1 cellular context compared by ENCODE assay signal in genomic region chr10:45726703-45727420, GRCh38.
TF ChIP-seq lines count a peak whose summit lies in the region.
"Not testable (repeated sequence)": the region's sequence is repeated elsewhere in the genome, so short reads cannot be mapped to it uniquely, and the experiment has no call there.

TSS of gene WASHC2C (plus strand) at chr10:45727266. CDS start at chr10:45727318, 52 bp downstream.

TF ChIP-seq in K562, 482 proteins besides CTCF, POLR2A, EP300 and RAD21 (continued from another document and continues in another):
- TF ChIP-seq THAP12 (CRISPR knock-in tag; IDR thresholded peaks at IDR 0.05): peak; percentile 80; the same call in 1 of the 2 replicates
- not testable (repeated sequence) for TF ChIP-seq FOXM1 (IDR thresholded peaks at IDR 0.05; ENCODE audit: low read depth); MYC (CRISPR knock-in tag; IDR thresholded peaks at IDR 0.05; ENCODE audit: borderline replicate concordance, low read depth); NR2C2 (CRISPR knock-in tag; IDR thresholded peaks at IDR 0.05); JUN (CRISPR knock-in tag; IDR thresholded peaks at IDR 0.05; ENCODE audit: borderline replicate concordance)
- 0 out of 2 replicates have a peak, but pooled peaks have one; percentile 33 for TF ChIP-seq FOXM1 (CRISPR knock-in tag; IDR thresholded peaks at IDR 0.05; ENCODE audit: low read depth)
- TF ChIP-seq MITF (IDR thresholded peaks at IDR 0.05): peak; percentile 98
- peak; percentile 85 for TF ChIP-seq POLR2G (IDR thresholded peaks at IDR 0.05; ENCODE audit: low read depth, low read length)
- peak; percentile 96 for TF ChIP-seq C11orf30 (IDR thresholded peaks at IDR 0.05; ENCODE audit: low read depth)
- TF ChIP-seq TFE3 (CRISPR knock-in tag; IDR thresholded peaks at IDR 0.05): peak; percentile 98
- TF ChIP-seq MNT (conservative IDR thresholded peaks at IDR 0.05): peak; percentile 73 to 90
- 0 out of 2 replicates have a peak, but pooled peaks have one; percentile 17 for TF ChIP-seq CREB3L1 (IDR thresholded peaks at IDR 0.05; ENCODE audit: borderline replicate concordance, low read depth)
- peak; percentile 84 for TF ChIP-seq RBBP5 (IDR thresholded peaks at IDR 0.05; ENCODE audit: borderline replicate concordance, insufficient read depth, low read length, poor library complexity, severe bottlenecking)
- TF ChIP-seq MYC (IDR thresholded peaks at IDR 0.05; ENCODE audit: low read depth, low read length): peak; percentile 55; the same call in 1 of the 2 replicates
- peak; percentile 96 for TF ChIP-seq ARID4B (CRISPR knock-in tag; IDR thresholded peaks at IDR 0.05)
- peak; percentile 36; the same call in 1 of the 2 replicates for TF ChIP-seq ZBTB7A (IDR thresholded peaks at IDR 0.05; ENCODE audit: borderline replicate concordance, control insufficient read depth, low read depth, low read length)
- TF ChIP-seq MAZ (CRISPR knock-in tag; conservative IDR thresholded peaks at IDR 0.05 in 1 of 2, IDR thresholded peaks at IDR 0.05 in 1 of 2): peak; percentile 47 to 78; a peak in 3 of 4 replicates
- peak; percentile 70 for TF ChIP-seq TAF1 (IDR thresholded peaks at IDR 0.05; ENCODE audit: control insufficient read depth, extremely low read depth, insufficient read depth, low read length, severe bottlenecking)
- TF ChIP-seq NR1H2 (CRISPR knock-in tag; IDR thresholded peaks at IDR 0.05): 0 out of 2 replicates have a peak, but pooled peaks have one; percentile 25
- peak; percentile 75 for TF ChIP-seq NR2C2 (tag; IDR thresholded peaks at IDR 0.05)
- TF ChIP-seq TEAD1 (CRISPR knock-in tag; IDR thresholded peaks at IDR 0.05): 0 out of 4 replicates have a peak, but pooled peaks of 1 of the 2 experiments have one; percentile 28
- peak; percentile 56 for TF ChIP-seq ATF7 (IDR thresholded peaks at IDR 0.05)
- peak; percentile 93 for TF ChIP-seq USF1 (CRISPR knock-in tag; IDR thresholded peaks at IDR 0.05)
- TF ChIP-seq SAP30 (IDR thresholded peaks at IDR 0.05; ENCODE audit: borderline replicate concordance, insufficient read depth, low read depth, low read length, poor library complexity, severe bottlenecking): peak; percentile 95
- peak; percentile 58 for TF ChIP-seq HMGN3 (IDR thresholded peaks at IDR 0.05; ENCODE audit: borderline replicate concordance, extremely low read depth, insufficient read length, low read depth, low read length)
- peak; percentile 22; the same call in 1 of the 2 replicates for TF ChIP-seq PML (IDR thresholded peaks at IDR 0.05; ENCODE audit: low read length)
- 0 out of 2 replicates have a peak, but pooled peaks have one; percentile 31 for TF ChIP-seq DIDO1 (tag; IDR thresholded peaks at IDR 0.05; ENCODE audit: low read depth)
- peak; percentile 94; the same call in 1 of the 2 replicates for TF ChIP-seq SIN3B (IDR thresholded peaks at IDR 0.05; ENCODE audit: low read depth)
- TF ChIP-seq JUN (IDR thresholded peaks at IDR 0.05; ENCODE audit: borderline replicate concordance, low read depth, low read length): peak; percentile 63; the same call in 1 of the 2 replicates
- peak in 1 of 2 experiments; percentile 74; a peak in 2 of 4 replicates for TF ChIP-seq RCOR1 (IDR thresholded peaks at IDR 0.05; ENCODE audit: borderline replicate concordance in 1 of 2, low read depth in 2 of 2, low read length in 2 of 2)
- TF ChIP-seq RNF2 (IDR thresholded peaks at IDR 0.05): peak; percentile 77; the same call in 1 of the 2 replicates
- TF ChIP-seq SPI1 (IDR thresholded peaks at IDR 0.05; ENCODE audit: borderline replicate concordance, low read depth, low read length): peak; percentile 72
- TF ChIP-seq ZNF589 (CRISPR knock-in tag; IDR thresholded peaks at IDR 0.05; ENCODE audit: low read depth): peak; percentile 71
- TF ChIP-seq HCFC1 (IDR thresholded peaks at IDR 0.05; ENCODE audit: low read depth, low read length): peak; percentile 71
- TF ChIP-seq CHD1 (IDR thresholded peaks at IDR 0.05; ENCODE audit: low read length): peak; percentile 51
- peak; percentile 71 for TF ChIP-seq NEUROD1 (IDR thresholded peaks at IDR 0.05; ENCODE audit: borderline replicate concordance, low read depth, low read length, partially characterized antibody)
- TF ChIP-seq RAD51 (IDR thresholded peaks at IDR 0.05; ENCODE audit: borderline replicate concordance, low read depth): peak; percentile 98
- peak; percentile 54; the same call in 1 of the 2 replicates for TF ChIP-seq KLF16 (IDR thresholded peaks at IDR 0.05)
- TF ChIP-seq USF2 (CRISPR knock-in tag; IDR thresholded peaks at IDR 0.05): peak; percentile 96
- 0 out of 2 replicates have a peak, but pooled peaks have one; percentile 32 for TF ChIP-seq GTF2F1 (IDR thresholded peaks at IDR 0.05; ENCODE audit: low read depth, low read length)
- TF ChIP-seq ZFX (CRISPR knock-in tag; IDR thresholded peaks at IDR 0.05): peak; percentile 59
- TF ChIP-seq ZNF639 (CRISPR knock-in tag; conservative IDR thresholded peaks at IDR 0.05 in 1 of 2, IDR thresholded peaks at IDR 0.05 in 1 of 2): 0 out of 4 replicates have a peak, but pooled peaks of 1 of the 2 experiments have one; percentile 51
- 0 out of 2 replicates have a peak, but pooled peaks have one; percentile 51 for TF ChIP-seq HINFP (tag; conservative IDR thresholded peaks at IDR 0.05; ENCODE audit: low read depth)
